In genomic region chr15:100123611-100124010, GRCh38 we compare ENCODE assay signal across 15 cellular contexts.
DNase-seq lines count a peak whose midpoint lies in the region; ATAC-seq and TF ChIP-seq lines count a peak whose summit lies in the region.
"Had no signal": no experiment of that assay in that cellular context is flagged by ENCODE, and none has a peak within 500 bp of the region (broad histone marks: within the 10 kb centered on the region; RNA-seq: fewer than 3 reads in every experiment).

No MANE protein-coding gene starts in this region.

- H3K36me3 ChIP-seq in HCT116 (ENCODE audit: control insufficient read depth in 1 of 2, insufficient read depth in 2 of 2, low read length in 2 of 2) (no peaks in the 10 kb centered on the region), MG63 (no peaks in the 10 kb centered on the region), sigmoid colon (no peaks in the 10 kb centered on the region)
- H3K36me3 ChIP-seq: Peyer's patch had no signal

- CTCF ChIA-PET in HCT116 (lab: Charles Lee): no interaction called here
- CTCF ChIA-PET in GM10248 (lab: Yijun Ruan, JAX): no interaction called here

- POLR2A ChIA-PET in HCT116 (lab: Charles Lee) (no interaction called here), GM10248 (lab: Yijun Ruan, JAX) (no interaction called here)

- no peak for TF ChIP-seq RAD21 in HCT116 (IDR thresholded peaks at IDR 0.05; ENCODE audit: low read depth)

- H3K27me3 ChIP-seq in HCT116 (ENCODE audit: insufficient read depth, low read length) (no peaks in the 10 kb centered on the region), MG63 (no peaks in the 10 kb centered on the region), sigmoid colon (no peaks in the 10 kb centered on the region)
- H3K27me3 ChIP-seq: Peyer's patch had no signal

- H3K9ac ChIP-seq in HCT116 (ENCODE audit: low read length): no peak overlapping the region

- H3K79me2 ChIP-seq in HCT116 (ENCODE audit: insufficient read depth, low read length): no peaks in the 10 kb centered on the region

- no peak for TF ChIP-seq POLR2A in HCT116 (IDR thresholded peaks at IDR 0.05; ENCODE audit: borderline replicate concordance, extremely low read depth, insufficient read depth, insufficient read length)
- no peak for TF ChIP-seq POLR2A in sigmoid colon (IDR thresholded peaks at IDR 0.05)

- ATAC-seq in HCT116 (no peak), esophagus mucosa (peak; percentile 93)

- no peaks in the 10 kb centered on the region for H4K20me1 ChIP-seq in HCT116 (ENCODE audit: insufficient read depth)

- no peak overlapping the region for H3K4me3 ChIP-seq in HCT116 (replicated peaks in 1 of 2; ENCODE audit: low read depth in 1 of 2, low read length in 2 of 2)
- H3K4me3 ChIP-seq in MG63: no peak overlapping the region
- H3K4me3 ChIP-seq in sigmoid colon: no peak overlapping the region
- H3K4me3 ChIP-seq: Peyer's patch had no signal

- BruUV-seq in HCT116 (replicated peaks; lab: Mats Ljungman, UMichigan): no TSS peak

- TF ChIP-seq CTCF in HCT116 (IDR thresholded peaks at IDR 0.05 in 2 of 3, conservative IDR thresholded peaks at IDR 0.05 in 1 of 3; ENCODE audit: borderline replicate concordance in 1 of 3, insufficient read depth in 1 of 3, low read depth in 2 of 3, low read length in 2 of 3) (no peak), sigmoid colon (IDR thresholded peaks at IDR 0.05) (no peak), GM10248 (IDR thresholded peaks at IDR 0.05; ENCODE audit: control extremely low read depth, extremely low read depth, low read depth, missing control alignments) (no peak)

- H3K9me2 ChIP-seq in HCT116 (ENCODE audit: insufficient read depth): no peaks in the 10 kb centered on the region

- H3K27ac ChIP-seq in HCT116 (ENCODE audit: low read depth, low read length): no peak overlapping the region
- no peak overlapping the region for H3K27ac ChIP-seq in sigmoid colon
- H3K27ac ChIP-seq: Peyer's patch had no signal

- 76 to 84% methylated on average over 9 of the region's 9 CpGs for WGBS in sigmoid colon, 2 donors

- H2AFZ ChIP-seq in HCT116 (ENCODE audit: low read depth, low read length, poor library complexity, severe bottlenecking): no peak overlapping the region

- TF ChIP-seq EP300 in sigmoid colon (IDR thresholded peaks at IDR 0.05): no peak

- H3K4me1 ChIP-seq in HCT116 (ENCODE audit: control insufficient read depth in 1 of 2, insufficient read depth in 2 of 2, low read length in 2 of 2): peaks cover 0 to 6% of the 10 kb centered on the region in 2 experiments; a peak in 1 of 4 replicates
- H3K4me1 ChIP-seq in sigmoid colon: peaks cover 0 to 20% (median 13%) of the 10 kb centered on the region in 4 donors
- H3K4me1 ChIP-seq: Peyer's patch had no signal

- DNase-seq in HCT116 (ENCODE audit: low read depth, low spot score) (no peak), MG63 (peak; percentile 20), sigmoid colon (peak; percentile 53), NCI-H748 (lab: John Stamatoyannopoulos, UW; ENCODE audit: unreplicated experiment) (no peak), NCI-H1417 treated with DMSO at 0.1 percent for 48 hours (lab: John Stamatoyannopoulos, UW) (no peak), DMS 273 (lab: John Stamatoyannopoulos, UW; ENCODE audit: unreplicated experiment) (no peak), GM10248 (ENCODE audit: extremely low spot score) (no peak)
- DNase-seq: CD4-positive, alpha-beta memory T cell; H7; Karpas-422; NCI-H2107; NCI-H446; NCI-H774 had no signal

- no peak overlapping the region for H3K4me2 ChIP-seq in HCT116 (ENCODE audit: low read length)

- H3K9me3 ChIP-seq in HCT116 (ENCODE audit: control insufficient read depth in 1 of 2, insufficient read depth in 1 of 2, low read depth in 1 of 2, low read length in 2 of 2): no peaks in the 10 kb centered on the region; a peak in 1 of 4 replicates
- H3K9me3 ChIP-seq in MG63: peaks cover 24% of the 10 kb centered on the region
- peaks cover 2 to 12% (median 5%) of the 10 kb centered on the region in 4 donors for H3K9me3 ChIP-seq in sigmoid colon
- H3K9me3 ChIP-seq: Peyer's patch had no signal

- intact Hi-C loops in HCT116 (cut with micrococcal nuclease): no loop called here
- intact Hi-C loops in sigmoid colon (cut with DNase I): no loop called here

- RAD21 ChIA-PET in HCT116 (lab: Charles Lee; ENCODE audit: low non-redundant PET in 1 of 2, low total read pairs in 2 of 2, uncharacterized antibody in 2 of 2, unreplicated experiment in 2 of 2): no interaction called here

TF ChIP-seq in HCT116, 20 proteins besides CTCF, POLR2A, EP300 and RAD21:
- TF ChIP-seq FOSL1 (IDR thresholded peaks at IDR 0.05; ENCODE audit: low read depth): peak; percentile 46
- no peak for TF ChIP-seq POLR2AphosphoS5 (IDR thresholded peaks at IDR 0.05; ENCODE audit: low read depth, low read length)

Comparison
In these comparisons a context has a peak if more than half of its experiments do, and no peak if none do; other contexts are left out.
1. DNase-seq: peak in MG63 (single experiment) and sigmoid colon (single experiment); none in HCT116 (single experiment), NCI-H748 (single experiment), NCI-H1417 treated with DMSO at 0.1 percent for 48 hours (single experiment), DMS 273 (single experiment) and GM10248 (single experiment).